Comparison of ENCODE assay signal across 12 cellular contexts in the genomic region with DNA sequence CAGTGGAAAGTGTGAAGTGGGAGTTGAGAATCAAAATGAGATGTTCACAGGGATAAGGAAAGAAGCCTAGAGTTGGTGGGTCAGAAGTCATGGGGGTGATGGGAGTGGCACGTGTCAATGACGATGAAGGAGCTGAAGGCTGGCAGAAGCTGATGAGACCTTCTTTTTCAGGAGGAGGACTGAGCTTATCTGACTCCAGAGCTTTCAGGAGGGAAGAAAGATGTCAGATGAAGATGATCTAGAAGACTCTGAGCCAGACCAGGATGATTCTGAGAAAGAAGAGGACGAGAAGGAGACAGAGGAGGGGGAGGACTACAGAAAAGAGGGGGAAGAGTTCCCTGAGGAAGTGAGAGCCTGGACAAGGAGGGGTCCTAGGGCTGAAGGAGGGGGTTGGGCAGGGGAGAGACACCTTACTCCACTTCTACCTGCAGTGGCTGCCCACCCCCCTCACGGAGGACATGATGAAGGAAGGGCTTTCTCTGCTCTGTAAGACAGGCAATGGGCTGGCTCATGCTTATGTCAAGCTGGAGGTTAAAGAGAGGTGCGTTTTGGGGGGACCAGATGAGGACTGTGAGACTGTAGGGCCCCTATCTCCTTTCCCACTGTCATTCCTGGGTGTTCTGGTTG. TPM values are rescaled to one million over a fixed set of nuclear protein-coding genes. Genes with fewer than 3 reads are reported as not detected.
A peak's percentile ranks its signal among the peaks of the same experiment; 100 is the strongest.
DNase-seq lines count a peak whose midpoint lies in the region; ATAC-seq and TF ChIP-seq lines count a peak whose summit lies in the region.
"Had no signal": no experiment of that assay in that cellular context is flagged by ENCODE, and none has a peak within 500 bp of the region (broad histone marks: within the 10 kb centered on the region; RNA-seq: fewer than 3 reads in every experiment).

No MANE protein-coding gene starts in this region.

- H3K4me1 ChIP-seq in GM23338 (ENCODE audit: insufficient read depth) (peaks cover 17% of the 10 kb centered on the region), iPS-18a (ENCODE audit: control insufficient read depth, low read depth, low read length) (peaks cover 12% of the 10 kb centered on the region)

- H3K9ac ChIP-seq in iPS-18a (ENCODE audit: low read length): peak overlapping the region; percentile 90

- H3F3A ChIP-seq in GM23338 (replicated peaks; ENCODE audit: low read depth): peaks cover 6% of the 10 kb centered on the region; the same call in 1 of the 2 replicates

- TF ChIP-seq CTCF in GM23338 (conservative IDR thresholded peaks at IDR 0.05; ENCODE audit: low read depth in 2 of 2): no peak
- no peak for TF ChIP-seq CTCF in WERI-Rb-1 (IDR thresholded peaks at IDR 0.05; ENCODE audit: low read depth, low read length)

- no peak overlapping the region for H3K27ac Mint-ChIP-seq in GM23338

- no peak for DNase-seq in GM23338 (ENCODE audit: low spot score)
- DNase-seq in WERI-Rb-1: no peak
- DNase-seq in nucleus accumbens (lab: John Stamatoyannopoulos, UW): no peak
- no peak for DNase-seq in dedifferentiated amniotic fluid mesenchymal stem cell (ENCODE audit: extremely low spot score)
- DNase-seq in NCI-H2196 (lab: John Stamatoyannopoulos, UW; ENCODE audit: unreplicated experiment): no peak
- DNase-seq in stimulated activated CD4-positive, alpha-beta T cell treated with anti-CD3 and anti-CD28 coated beads, Interleukin-4, amount 100 ng/mL, for 4 hours: no peak
- DNase-seq: NCI-H1694; stimulated activated CD4-positive, alpha-beta T cell treated with anti-CD3 and anti-CD28 coated beads, Interleukin-12 subunit alpha, Interleukin-12 subunit beta, amount 100 ng/mL, for 4 hours had no signal

- H3K9me3 Mint-ChIP-seq in GM23338: no peaks in the 10 kb centered on the region

- no peaks in the 10 kb centered on the region for H3K36me3 Mint-ChIP-seq in GM23338 (ENCODE audit: low read depth)

- peak overlapping the region; percentile 88 for H3K27ac ChIP-seq in GM23338 (ENCODE audit: low read depth)
- no peak overlapping the region for H3K27ac ChIP-seq in WERI-Rb-1
- H3K27ac ChIP-seq in iPS-18a (ENCODE audit: low read length): peak overlapping the region; percentile 94
- H3K27ac ChIP-seq in temporal lobe (ENCODE audit: low read depth, low read length): peak overlapping the region; percentile 92

- H3K36me3 ChIP-seq in GM23338 (ENCODE audit: insufficient read depth) (no peaks in the 10 kb centered on the region), WERI-Rb-1 (no peaks in the 10 kb centered on the region), iPS-18a (ENCODE audit: control insufficient read depth, low read depth, low read length) (no peaks in the 10 kb centered on the region)

- H3K4me1 Mint-ChIP-seq in GM23338: no peaks in the 10 kb centered on the region; the same call in 2 of the 3 replicates

- peak overlapping the region; percentile 57 for H2AFZ ChIP-seq in GM23338

- H3K4me2 ChIP-seq in GM23338: peak overlapping the region; percentile 91

- H3K79me2 ChIP-seq in GM23338 (replicated peaks; ENCODE audit: insufficient read depth): no peaks in the 10 kb centered on the region

- no peaks in the 10 kb centered on the region for H3K9me2 ChIP-seq in GM23338 (ENCODE audit: insufficient read depth)

- no peak for ATAC-seq in GM23338

- H3K27me3 ChIP-seq in GM23338 (ENCODE audit: insufficient read depth) (no peaks in the 10 kb centered on the region), WERI-Rb-1 (ENCODE audit: insufficient read depth, low read depth, severe bottlenecking) (no peaks in the 10 kb centered on the region), iPS-18a (ENCODE audit: control insufficient read depth, insufficient read depth, low read length) (peaks cover 4% of the 10 kb centered on the region)

- peaks cover 2% of the 10 kb centered on the region for H3K27me3 Mint-ChIP-seq in GM23338 (ENCODE audit: insufficient read depth, low read depth, poor library complexity)

- no peak overlapping the region for H3K4me3 Mint-ChIP-seq in GM23338

- H3K9me3 ChIP-seq in WERI-Rb-1 (ENCODE audit: severe bottlenecking): no peaks in the 10 kb centered on the region
- H3K9me3 ChIP-seq in iPS-18a (ENCODE audit: control insufficient read depth, low read depth, low read length): no peaks in the 10 kb centered on the region

- no peaks in the 10 kb centered on the region for H4K20me1 ChIP-seq in GM23338 (replicated peaks; ENCODE audit: insufficient read depth)

- H3K4me3 ChIP-seq in GM23338: peak overlapping the region; percentile 67
- H3K4me3 ChIP-seq in WERI-Rb-1 (ENCODE audit: low read depth, low read length): peak overlapping the region; percentile 79
- H3K4me3 ChIP-seq in iPS-18a (ENCODE audit: low read length): peak overlapping the region; percentile 71

TF ChIP-seq in GM23338, 12 proteins besides CTCF, POLR2A, EP300 and RAD21 (continues in another document):
- TF ChIP-seq JUNB (IDR thresholded peaks at IDR 0.05; ENCODE audit: unreplicated experiment): no peak
- TF ChIP-seq CREB1 (CRISPR knock-in tag; IDR thresholded peaks at IDR 0.05; ENCODE audit: low read depth): no peak
- TF ChIP-seq POLR2AphosphoS5 (IDR thresholded peaks at IDR 0.05; ENCODE audit: low read depth): no peak
- TF ChIP-seq ZNF331 (CRISPR knock-in tag; IDR thresholded peaks at IDR 0.05; ENCODE audit: low read depth): no peak
- no peak for TF ChIP-seq NANOG (IDR thresholded peaks at IDR 0.05; ENCODE audit: borderline replicate concordance)
- TF ChIP-seq STAT1 (IDR thresholded peaks at IDR 0.05; ENCODE audit: unreplicated experiment): no peak
- TF ChIP-seq, protein P1, sequence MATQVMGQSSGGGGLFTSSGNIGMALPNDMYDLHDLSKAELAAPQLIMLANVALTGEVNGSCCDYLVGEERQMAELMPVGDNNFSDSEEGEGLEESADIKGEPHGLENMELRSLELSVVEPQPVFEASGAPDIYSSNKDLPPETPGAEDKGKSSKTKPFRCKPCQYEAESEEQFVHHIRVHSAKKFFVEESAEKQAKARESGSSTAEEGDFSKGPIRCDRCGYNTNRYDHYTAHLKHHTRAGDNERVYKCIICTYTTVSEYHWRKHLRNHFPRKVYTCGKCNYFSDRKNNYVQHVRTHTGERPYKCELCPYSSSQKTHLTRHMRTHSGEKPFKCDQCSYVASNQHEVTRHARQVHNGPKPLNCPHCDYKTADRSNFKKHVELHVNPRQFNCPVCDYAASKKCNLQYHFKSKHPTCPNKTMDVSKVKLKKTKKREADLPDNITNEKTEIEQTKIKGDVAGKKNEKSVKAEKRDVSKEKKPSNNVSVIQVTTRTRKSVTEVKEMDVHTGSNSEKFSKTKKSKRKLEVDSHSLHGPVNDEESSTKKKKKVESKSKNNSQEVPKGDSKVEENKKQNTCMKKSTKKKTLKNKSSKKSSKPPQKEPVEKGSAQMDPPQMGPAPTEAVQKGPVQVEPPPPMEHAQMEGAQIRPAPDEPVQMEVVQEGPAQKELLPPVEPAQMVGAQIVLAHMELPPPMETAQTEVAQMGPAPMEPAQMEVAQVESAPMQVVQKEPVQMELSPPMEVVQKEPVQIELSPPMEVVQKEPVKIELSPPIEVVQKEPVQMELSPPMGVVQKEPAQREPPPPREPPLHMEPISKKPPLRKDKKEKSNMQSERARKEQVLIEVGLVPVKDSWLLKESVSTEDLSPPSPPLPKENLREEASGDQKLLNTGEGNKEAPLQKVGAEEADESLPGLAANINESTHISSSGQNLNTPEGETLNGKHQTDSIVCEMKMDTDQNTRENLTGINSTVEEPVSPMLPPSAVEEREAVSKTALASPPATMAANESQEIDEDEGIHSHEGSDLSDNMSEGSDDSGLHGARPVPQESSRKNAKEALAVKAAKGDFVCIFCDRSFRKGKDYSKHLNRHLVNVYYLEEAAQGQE (IDR thresholded peaks at IDR 0.05; ENCODE audit: unreplicated experiment): no peak
- TF ChIP-seq, protein P2, sequence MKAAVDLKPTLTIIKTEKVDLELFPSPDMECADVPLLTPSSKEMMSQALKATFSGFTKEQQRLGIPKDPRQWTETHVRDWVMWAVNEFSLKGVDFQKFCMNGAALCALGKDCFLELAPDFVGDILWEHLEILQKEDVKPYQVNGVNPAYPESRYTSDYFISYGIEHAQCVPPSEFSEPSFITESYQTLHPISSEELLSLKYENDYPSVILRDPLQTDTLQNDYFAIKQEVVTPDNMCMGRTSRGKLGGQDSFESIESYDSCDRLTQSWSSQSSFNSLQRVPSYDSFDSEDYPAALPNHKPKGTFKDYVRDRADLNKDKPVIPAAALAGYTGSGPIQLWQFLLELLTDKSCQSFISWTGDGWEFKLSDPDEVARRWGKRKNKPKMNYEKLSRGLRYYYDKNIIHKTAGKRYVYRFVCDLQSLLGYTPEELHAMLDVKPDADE (IDR thresholded peaks at IDR 0.05): no peak

RNA-seq across cellular contexts. Expression of a gene that starts 0.9 kb away (rescaled TPM):
- total RNA-seq in GM23338 (2014; rRNA removed; shearing (Covaris generic)): 2.5 and 9.1 TPM in 2 replicates
- 2.4 and 2.9 TPM in 2 replicates for polyA plus RNA-seq in GM23338 (2016; fragmentation: Nextera tagmentation; extraction: Ambion mirVana)
- 7.1 TPM for total RNA-seq in temporal lobe

RNA-seq across cellular contexts. Expression of a gene that starts 8.9 kb away (rescaled TPM):
- 50.8 and 53.5 TPM in 2 replicates for total RNA-seq in GM23338 (2014; rRNA removed; shearing (Covaris generic))
- polyA plus RNA-seq in GM23338 (2016; fragmentation: Nextera tagmentation; extraction: Ambion mirVana): 43.5 and 50.0 TPM in 2 replicates
- 164 TPM for total RNA-seq in temporal lobe

RNA-seq across cellular contexts. Expression of a gene that starts 22.2 kb away (rescaled TPM):
- 49.6 and 52.8 TPM in 2 replicates for total RNA-seq in GM23338 (2014; rRNA removed; shearing (Covaris generic))
- polyA plus RNA-seq in GM23338 (2016; fragmentation: Nextera tagmentation; extraction: Ambion mirVana): 27.2 and 29.5 TPM in 2 replicates
- total RNA-seq in temporal lobe: 34.2 TPM

RNA-seq across cellular contexts. Expression of a gene that starts 32.4 kb away (rescaled TPM):
- 7.6 and 13.1 TPM in 2 replicates for total RNA-seq in GM23338 (2014; rRNA removed; shearing (Covaris generic))
- 8.2 and 10.4 TPM in 2 replicates for polyA plus RNA-seq in GM23338 (2016; fragmentation: Nextera tagmentation; extraction: Ambion mirVana)
- total RNA-seq in temporal lobe: 2.5 TPM

RNA-seq across cellular contexts. Expression of a gene that starts 38.1 kb away (rescaled TPM):
- total RNA-seq in GM23338 (2014; rRNA removed; shearing (Covaris generic)): not detected in 2 replicates
- not detected in 2 replicates for polyA plus RNA-seq in GM23338 (2016; fragmentation: Nextera tagmentation; extraction: Ambion mirVana)
- total RNA-seq in temporal lobe: not detected
- total RNA-seq: glomerular endothelial cell; T-helper 2 cell treated with Interferon-gamma antibody and Interleukin-4, amounts not matched to agents 100 ng/mL and 5 ng/mL, for 36 hours had no signal
